24 cellular contexts compared by ENCODE assay signal in the genomic region with DNA sequence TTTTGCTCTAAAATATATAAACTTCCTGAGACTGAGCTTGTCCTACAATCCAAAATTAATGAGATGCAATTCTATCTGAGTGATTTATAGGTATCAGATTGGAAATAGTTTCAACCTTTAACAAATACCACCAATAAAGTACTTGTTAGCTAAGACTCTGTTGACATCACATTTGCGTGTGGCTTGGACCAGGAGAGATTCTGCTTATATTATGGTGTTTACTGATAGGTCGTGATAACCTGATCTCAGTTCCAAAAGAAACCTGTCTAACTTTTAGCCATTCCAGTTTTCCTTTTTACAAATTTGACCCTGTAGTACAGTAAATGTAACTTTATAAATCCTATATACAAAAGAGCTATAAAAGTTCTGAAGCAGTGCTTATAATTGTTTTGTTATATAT.
"Had no signal": no experiment of that assay in that cellular context is flagged by ENCODE, and none has a peak within 500 bp of the region (broad histone marks: within the 10 kb centered on the region; RNA-seq: fewer than 3 reads in every experiment).

No MANE protein-coding gene starts in this region.

- H3K27me3 ChIP-seq: stomach, suprapubic skin, testis, thyroid gland, tibial artery, tibial nerve, transverse colon, upper lobe of left lung, upper lobe of right lung, uterus, vagina had no signal

- H3K36me3 ChIP-seq: stomach, suprapubic skin, thoracic aorta, thyroid gland, tibial artery, tibial nerve, transverse colon, upper lobe of left lung, upper lobe of right lung, uterus, vagina had no signal

- H3K9me3 ChIP-seq: suprapubic skin, testis, thoracic aorta, thyroid gland, tibial artery, transverse colon, upper lobe of left lung, upper lobe of right lung, uterus, vagina had no signal

- H3K4me3 ChIP-seq: stomach, suprapubic skin, testis, thoracic aorta, thyroid gland, tibial artery, tibial nerve, transverse colon, upper lobe of left lung, upper lobe of right lung, uterus, vagina had no signal

- DNase-seq: stimulated activated CD4-positive, alpha-beta T cell treated with anti-CD3 and anti-CD28 coated beads, Interleukin-2, amount 100 ng/mL, for 48 hours; stimulated activated CD4-positive, alpha-beta T cell treated with anti-CD3 and anti-CD28 coated beads, Interleukin-4, amount 100 ng/mL, for 1 hour; stimulated activated CD4-positive, alpha-beta T cell treated with anti-CD3 and anti-CD28 coated beads, Interleukin-4, amount 100 ng/mL, for 24 hours; stimulated activated CD4-positive, alpha-beta T cell treated with anti-CD3 and anti-CD28 coated beads, Interleukin-4, amount 100 ng/mL, for 4 hours; stimulated activated CD8-positive, alpha-beta memory T cell treated with anti-CD3 and anti-CD28 coated beads, Interleukin-4, amount 100 ng/mL, for 48 hours; stimulated activated naive B cell treated with anti-CD40 and anti-IgM and Interleukin-4, amounts not matched to agents 10 μg/mL and 1 μg/mL and 100 μg/mL, for 72 hours; stimulated activated naive CD4-positive, alpha-beta T cell; stimulated activated naive CD4-positive, alpha-beta T cell treated with Interleukin-2 at 50 U/mL for 16 hours; stimulated activated naive CD8-positive, alpha-beta T cell treated with anti-CD3 and anti-CD28 coated beads, Interleukin-15, amount 100 ng/mL, for 72 hours; stimulated activated naive CD8-positive, alpha-beta T cell treated with anti-CD3 and anti-CD28 coated beads, Interleukin-15, Interleukin-2, amounts not matched to agents 100 U/mL and 50 U/mL, for 24 hours; stomach; substantia nigra; testis; thyroid gland; tibial artery; transverse colon; trophoblast cell; upper lobe of left lung; upper lobe of right lung; uterus had no signal

- H3K27ac ChIP-seq: stomach, suprapubic skin, testis, thoracic aorta, thyroid gland, tibial artery, tibial nerve, transverse colon, upper lobe of left lung, upper lobe of right lung, uterus, vagina had no signal

- H3K4me1 ChIP-seq: stomach, testis, thyroid gland, tibial artery, tibial nerve, transverse colon, upper lobe of right lung, uterus, vagina had no signal
